ENCODE assay signal across 23 cellular contexts in genomic region chr3:193774916-193775285, GRCh38.
A peak's percentile ranks its signal among the peaks of the same experiment; 100 is the strongest.
DNase-seq lines count a peak whose midpoint lies in the region; ATAC-seq, FAIRE-seq and TF ChIP-seq lines count a peak whose summit lies in the region.
"Had no signal": no experiment of that assay in that cellular context is flagged by ENCODE, and none has a peak within 500 bp of the region (broad histone marks: within the 10 kb centered on the region; RNA-seq: fewer than 3 reads in every experiment).

No MANE protein-coding gene starts in this region.

- peak; percentile 62 for FAIRE-seq in bronchial epithelial cell (lab: Jason Lieb, UNC)
- FAIRE-seq: A204.1, D721Med, HTR-8/SVneo had no signal

- peaks cover 11% of the 10 kb centered on the region for H3K27me3 Mint-ChIP-seq in GM23338 (ENCODE audit: insufficient read depth, low read depth, poor library complexity)

- no peaks in the 10 kb centered on the region for H4K20me1 ChIP-seq in GM23338 (replicated peaks; ENCODE audit: insufficient read depth)
- H4K20me1 ChIP-seq: BLaER1 had no signal

- H2BK120ac ChIP-seq in neuronal stem cell (ENCODE audit: low read depth, low read length): no peak overlapping the region

- H3K9me3 Mint-ChIP-seq in GM23338: peaks cover 11% of the 10 kb centered on the region; the same call in 2 of the 3 replicates
- H3K9me3 Mint-ChIP-seq: CD4-positive, CD25-positive, alpha-beta regulatory T cell had no signal

- H3F3A ChIP-seq in GM23338 (replicated peaks; ENCODE audit: low read depth): peaks cover 12% of the 10 kb centered on the region; the same call in 1 of the 2 replicates

- H3K4me2 ChIP-seq in GM23338: peak overlapping the region; percentile 20; the same call in 1 of the 2 replicates
- H3K4me2 ChIP-seq in neuronal stem cell (ENCODE audit: insufficient read depth, low read length, poor library complexity, severe bottlenecking): no peak overlapping the region
- H3K4me2 ChIP-seq: BLaER1 had no signal

- H3K36me3 ChIP-seq in GM23338 (ENCODE audit: insufficient read depth) (no peaks in the 10 kb centered on the region; the same call in 1 of the 2 replicates), bronchial epithelial cell (ENCODE audit: control insufficient read depth, insufficient read depth, low read length) (no peaks in the 10 kb centered on the region), iPS-18a (ENCODE audit: control insufficient read depth, low read depth, low read length) (no peaks in the 10 kb centered on the region), neuronal stem cell (replicated peaks in 1 of 2; ENCODE audit: control insufficient read depth in 2 of 2, insufficient read depth in 2 of 2, low read length in 2 of 2) (no peaks in the 10 kb centered on the region)
- H3K36me3 ChIP-seq: BLaER1, MG63, SJSA1 had no signal

- H4K91ac ChIP-seq in neuronal stem cell (ENCODE audit: low read depth, low read length, poor library complexity): no peak overlapping the region

- H3K4me1 ChIP-seq in GM23338 (ENCODE audit: insufficient read depth) (peaks cover 32% of the 10 kb centered on the region), iPS-18a (ENCODE audit: control insufficient read depth, low read depth, low read length) (peaks cover 38% of the 10 kb centered on the region), neuronal stem cell (ENCODE audit: control insufficient read depth in 2 of 2, insufficient read depth in 1 of 2, low read depth in 1 of 2, low read length in 2 of 2) (peaks cover 35 to 63% of the 10 kb centered on the region in 2 donors)
- H3K4me1 ChIP-seq: BLaER1, SJSA1 had no signal

- no peak overlapping the region for H4K8ac ChIP-seq in neuronal stem cell (ENCODE audit: low read depth, low read length)

- no peak overlapping the region for H3K23ac ChIP-seq in neuronal stem cell (ENCODE audit: low read depth, low read length, poor library complexity)

- DNase-seq in GM23338 (ENCODE audit: low spot score) (no peak), bronchial epithelial cell (ENCODE audit: low read depth) (no peak), neuronal stem cell (ENCODE audit: low spot score) (no peak), ecto neural progenitor cell (ENCODE audit: low spot score) (no peak), G401 (ENCODE audit: low spot score) (no peak)
- DNase-seq: CD4-positive, CD25-positive, alpha-beta regulatory T cell; IMR-90; KG1; MG63; NCI-H1105 treated with DMSO at 0.1 percent for 48 hours; NCI-H2029; NCI-H446; NCI-H524 treated with DMSO at 0.1 percent for 48 hours; NCI-H774; Right ventricle myocardium superior; RPMI8226 had no signal

- no peak overlapping the region for H2AFZ ChIP-seq in GM23338
- H2AFZ ChIP-seq in neuronal stem cell (ENCODE audit: low read length): no peak overlapping the region

- peaks cover 8% of the 10 kb centered on the region; the same call in 1 of the 3 replicates for H3K36me3 Mint-ChIP-seq in GM23338 (ENCODE audit: low read depth)
- H3K36me3 Mint-ChIP-seq: CD4-positive, CD25-positive, alpha-beta regulatory T cell had no signal

- no peaks in the 10 kb centered on the region for H3K79me2 ChIP-seq in GM23338 (replicated peaks; ENCODE audit: insufficient read depth)

- peak overlapping the region; percentile 8; the same call in 1 of the 3 replicates for H3K4me3 Mint-ChIP-seq in GM23338

- H3K79me1 ChIP-seq in neuronal stem cell (ENCODE audit: low read depth, low read length): no peaks in the 10 kb centered on the region

- peaks cover 56% of the 10 kb centered on the region for H3K4me1 Mint-ChIP-seq in GM23338

- ATAC-seq in GM23338 (no peak; the same call in 2 of the 3 replicates), HG02970 (IDR thresholded peaks at IDR 0.05; ENCODE audit: low FRiP score, unreplicated experiment) (no peak)

- H3K9ac ChIP-seq in iPS-18a (ENCODE audit: low read length) (no peak overlapping the region), neuronal stem cell (ENCODE audit: low read depth, low read length, poor library complexity) (no peak overlapping the region)
- H3K9ac ChIP-seq: BLaER1 had no signal

- no peak overlapping the region for H2AK5ac ChIP-seq in neuronal stem cell (ENCODE audit: low read depth, low read length)

- no peak overlapping the region for H2BK5ac ChIP-seq in neuronal stem cell (ENCODE audit: low read length)

- H2BK12ac ChIP-seq in neuronal stem cell (ENCODE audit: low read length): no peak overlapping the region

- H3K27ac ChIP-seq in GM23338 (ENCODE audit: low read depth): no peak overlapping the region
- H3K27ac ChIP-seq in iPS-18a (ENCODE audit: low read length): no peak overlapping the region
- no peak overlapping the region for H3K27ac ChIP-seq in neuronal stem cell (replicated peaks; ENCODE audit: low read length)
- H3K27ac ChIP-seq: BLaER1, SJSA1 had no signal

- peak overlapping the region; percentile 12 for H2BK15ac ChIP-seq in neuronal stem cell (ENCODE audit: low read length)

- H3K27me3 ChIP-seq in GM23338 (ENCODE audit: insufficient read depth) (peaks cover 55% of the 10 kb centered on the region), bronchial epithelial cell (ENCODE audit: control insufficient read depth, insufficient read depth, low read length) (peaks cover 12% of the 10 kb centered on the region), iPS-18a (ENCODE audit: control insufficient read depth, insufficient read depth, low read length) (peaks cover 58% of the 10 kb centered on the region), neuronal stem cell (ENCODE audit: control insufficient read depth in 3 of 3, insufficient read depth in 3 of 3, low read depth in 1 of 3, low read length in 3 of 3) (peaks cover 0 to 46% (median 11%) of the 10 kb centered on the region in 3 experiments)
- H3K27me3 ChIP-seq: MG63, SJSA1 had no signal

- H3K27ac Mint-ChIP-seq in GM23338: no peak overlapping the region
- H3K27ac Mint-ChIP-seq: CD4-positive, CD25-positive, alpha-beta regulatory T cell had no signal

- peak overlapping the region; percentile 28 for H3K18ac ChIP-seq in neuronal stem cell (ENCODE audit: low read length)

- TF ChIP-seq CTCF in GM23338 (conservative IDR thresholded peaks at IDR 0.05; ENCODE audit: low read depth in 2 of 2) (no peak), bronchial epithelial cell (IDR thresholded peaks at IDR 0.05; ENCODE audit: insufficient read depth, low read length, severe bottlenecking) (no peak)

- in situ Hi-C loops in G401 (cut with HindIII; ENCODE audit: low sequenced_read_pairs): no loop called here

- H3K14ac ChIP-seq in neuronal stem cell (ENCODE audit: low read length): no peak overlapping the region

- H3K9me3 ChIP-seq in iPS-18a (ENCODE audit: control insufficient read depth, low read depth, low read length) (no peaks in the 10 kb centered on the region), neuronal stem cell (replicated peaks in 1 of 2; ENCODE audit: control insufficient read depth in 2 of 2, insufficient read depth in 1 of 2, low read depth in 1 of 2, low read length in 2 of 2) (no peaks in the 10 kb centered on the region)
- H3K9me3 ChIP-seq: MG63, SJSA1 had no signal

- no peaks in the 10 kb centered on the region for H3K9me2 ChIP-seq in GM23338 (ENCODE audit: insufficient read depth)

- no CpG with 5 or more reads among the region's 6 CpGs for WGBS in neuronal stem cell (ENCODE audit: extremely low coverage in 2 of 2, insufficient read length in 2 of 2, insufficient replicate concordance in 1 of 2), 2 donors

- no peak overlapping the region for H3K4ac ChIP-seq in neuronal stem cell (ENCODE audit: low read length)

- H3K4me3 ChIP-seq in GM23338: no peak overlapping the region; the same call in 1 of the 2 replicates
- H3K4me3 ChIP-seq in bronchial epithelial cell (ENCODE audit: low read depth, low read length): no peak overlapping the region
- peak overlapping the region; percentile 2 for H3K4me3 ChIP-seq in iPS-18a (ENCODE audit: low read length)
- H3K4me3 ChIP-seq in neuronal stem cell (ENCODE audit: low read length in 2 of 2): no peak overlapping the region
- H3K4me3 ChIP-seq: BLaER1, MG63, SJSA1 had no signal

TF ChIP-seq in GM23338, 12 proteins besides CTCF, POLR2A, EP300 and RAD21 (continues in another document):
- no peak for TF ChIP-seq ZNF331 (CRISPR knock-in tag; IDR thresholded peaks at IDR 0.05; ENCODE audit: low read depth)
- TF ChIP-seq STAT1 (IDR thresholded peaks at IDR 0.05; ENCODE audit: unreplicated experiment): no peak
- no peak for TF ChIP-seq POLR2AphosphoS5 (IDR thresholded peaks at IDR 0.05; ENCODE audit: low read depth)
- TF ChIP-seq EZH2 (IDR thresholded peaks at IDR 0.05; ENCODE audit: low read depth, unreplicated experiment): no peak
- TF ChIP-seq JUNB (IDR thresholded peaks at IDR 0.05; ENCODE audit: unreplicated experiment): no peak
- no peak for TF ChIP-seq NANOG (IDR thresholded peaks at IDR 0.05; ENCODE audit: borderline replicate concordance)
- TF ChIP-seq REST (IDR thresholded peaks at IDR 0.05; ENCODE audit: unreplicated experiment): no peak
